In the genomic region with DNA sequence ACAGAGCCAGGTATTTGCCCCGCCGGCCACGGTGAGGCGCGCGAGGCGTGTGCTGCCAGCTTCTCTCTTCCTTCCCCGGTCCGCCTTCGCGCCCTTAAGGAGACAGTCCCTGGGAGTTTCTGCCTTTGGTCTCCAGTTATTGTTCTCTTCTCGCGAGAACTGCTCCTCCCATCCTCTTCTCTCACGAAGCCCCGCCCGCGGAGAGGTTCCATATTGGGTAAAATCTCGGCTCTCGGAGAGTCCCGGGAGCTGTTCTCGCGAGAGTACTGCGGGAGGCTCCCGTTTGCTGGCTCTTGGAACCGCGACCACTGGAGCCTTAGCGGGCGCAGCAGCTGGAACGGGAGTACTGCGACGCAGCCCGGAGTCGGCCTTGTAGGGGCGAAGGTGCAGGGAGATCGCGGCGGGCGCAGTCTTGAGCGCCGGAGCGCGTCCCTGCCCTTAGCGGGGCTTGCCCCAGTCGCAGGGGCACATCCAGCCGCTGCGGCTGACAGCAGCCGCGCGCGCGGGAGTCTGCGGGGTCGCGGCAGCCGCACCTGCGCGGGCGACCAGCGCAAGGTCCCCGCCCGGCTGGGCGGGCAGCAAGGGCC, we compare ENCODE assay signal across 8 cellular contexts. TPM values are rescaled to one million over a fixed set of nuclear protein-coding genes. Genes with fewer than 3 reads are reported as not detected.
DNase-seq lines count a peak whose midpoint lies in the region; ATAC-seq and TF ChIP-seq lines count a peak whose summit lies in the region.

A gene (plus strand): TSS at position 308 of the 587 bp plus-strand sequence. CDS start 350 bp downstream, outside the sequence.

- H3K79me2 ChIP-seq in PC-3 (ENCODE audit: low read length): peaks cover 50% of the 10 kb centered on the region

- ATAC-seq in GM21619 (IDR thresholded peaks at IDR 0.05; ENCODE audit: unreplicated experiment): peak; percentile 81
- ATAC-seq in PC-3: peak; percentile 88
- ATAC-seq in mucosa of descending colon: peak; percentile 95

- peak within 1 kb of the TSS; percentile 98 for H3K4me3 ChIP-seq in Jurkat, Clone E6-1 (ENCODE audit: low read length)
- H3K4me3 ChIP-seq in PC-3 (ENCODE audit: low read length): peak within 1 kb of the TSS; percentile 75
- peak within 1 kb of the TSS; percentile 94 for H3K4me3 ChIP-seq in epithelial cell of esophagus (ENCODE audit: low read length)
- peak within 1 kb of the TSS; percentile 99 for H3K4me3 ChIP-seq in mucosa of descending colon

- DNase-seq in DMS53 treated with DMSO at 0.1 percent for 48 hours (lab: John Stamatoyannopoulos, UW; ENCODE audit: unreplicated experiment): peak; percentile 97
- peak; percentile 100 for DNase-seq in Jurkat, Clone E6-1 (ENCODE audit: low read depth, low spot score)
- DNase-seq in PC-3: peak; percentile 100
- peak; percentile 94 for DNase-seq in activated T-cell treated with anti-CD3 and anti-CD28 coated beads for 48 hours (ENCODE audit: low read depth)
- DNase-seq in epithelial cell of esophagus (ENCODE audit: low read depth): peak; percentile 100
- peak; percentile 99 to 100 (median 99) for DNase-seq in mucosa of descending colon
- peak; percentile 94 for DNase-seq in stimulated activated CD8-positive, alpha-beta memory T cell treated with anti-CD3 and anti-CD28 coated beads, Interleukin-4, amount 100 ng/mL, for 24 hours (ENCODE audit: low read depth)

- intact Hi-C loops in PC-3 (cut with micrococcal nuclease) (loop anchor here (1.0 to 2.0 kb wide), 4 partner anchors 68 to 333 kb away; a partner anchor contains a TSS), mucosa of descending colon (cut with DNase I, micrococcal nuclease) (loop anchor here (5.0 kb wide), 1 partner anchor 70 kb away; no protein-coding TSS in a partner anchor)

- peaks cover 15% of the 10 kb centered on the region; the same call in 1 of the 2 replicates for H3K4me1 ChIP-seq in PC-3 (ENCODE audit: insufficient read depth, low read length)
- peaks cover 11% of the 10 kb centered on the region for H3K4me1 ChIP-seq in mucosa of descending colon (ENCODE audit: low read depth)

- H3K9ac ChIP-seq in PC-3 (ENCODE audit: low read length): peak within 1 kb of the TSS; percentile 93

- no TSS peak for BruUV-seq in PC-3 (replicated peaks; lab: Mats Ljungman, UMichigan)

- TF ChIP-seq CTCF in PC-3 (conservative IDR thresholded peaks at IDR 0.05; ENCODE audit: low read depth, low read length) (peak; percentile 85), epithelial cell of esophagus (IDR thresholded peaks at IDR 0.05; ENCODE audit: insufficient read depth, low read depth, low read length, missing control alignments) (peak; percentile 93), mucosa of descending colon (IDR thresholded peaks at IDR 0.05) (peak; percentile 86)

- peak within 1 kb of the TSS; percentile 73 for H2AFZ ChIP-seq in PC-3 (ENCODE audit: low read length)

- no peaks in the 10 kb centered on the region for H3K9me2 ChIP-seq in PC-3 (replicated peaks; ENCODE audit: low read length)

- POLR2A ChIA-PET in PC-3 (lab: Charles Lee; ENCODE audit: unreplicated experiment): interaction anchor here (0.5 to 0.7 kb wide), 2 partner anchors 67 to 110 kb away, joined by 3 to 5 read pairs; no protein-coding TSS in a partner anchor

- H3K27me3 ChIP-seq in PC-3 (ENCODE audit: low read length): no peaks in the 10 kb centered on the region

- H3K9me3 ChIP-seq in PC-3 (ENCODE audit: low read length) (no peaks in the 10 kb centered on the region), mucosa of descending colon (no peaks in the 10 kb centered on the region)

- H3F3A ChIP-seq in PC-3 (ENCODE audit: low read length, unreplicated experiment): no peaks in the 10 kb centered on the region

- H3K4me2 ChIP-seq in PC-3 (ENCODE audit: low read length): peak within 1 kb of the TSS; percentile 86

- H3K36me3 ChIP-seq in PC-3 (ENCODE audit: low read depth, low read length): no peaks in the 10 kb centered on the region
- no peaks in the 10 kb centered on the region for H3K36me3 ChIP-seq in mucosa of descending colon (ENCODE audit: low read depth)

- CTCF ChIA-PET in PC-3 (lab: Charles Lee): interaction anchor here (0.6 to 1.6 kb wide), 2 partner anchors 67 to 68 kb away, joined by 3 to 10 read pairs; no protein-coding TSS in a partner anchor

- H4K20me1 ChIP-seq in PC-3 (ENCODE audit: low read length): peaks cover 15% of the 10 kb centered on the region; the same call in 1 of the 2 replicates

- H3K27ac ChIP-seq in PC-3 (ENCODE audit: low read length): peak within 1 kb of the TSS; percentile 52

RNA-seq across cellular contexts. Expression of the gene that starts here (rescaled TPM):
- polyA plus RNA-seq in Jurkat, Clone E6-1 (2012; ENCODE audit: insufficient read depth, insufficient read length): 81.2 TPM
- 53.7 and 56.8 TPM in 2 replicates for total RNA-seq in PC-3 (2014; rRNA removed)
- 10 to 100 TPM; 56.1 to 67.7 (median 63.2) TPM for total RNA-seq in mucosa of descending colon

Comparison
In these comparisons a context has a peak if more than half of its experiments do, and no peak if none do; other contexts are left out.
1. Peak in every context shown above with its lines: DNase-seq, ATAC-seq, H3K4me3 ChIP-seq and H3K27ac ChIP-seq.